ENCODE assay signal across 18 cellular contexts in genomic region chr22:21991774-21992173, GRCh38. TPM values are rescaled to one million over a fixed set of nuclear protein-coding genes. Genes with fewer than 3 reads are reported as not detected.
DNase-seq lines count a peak whose midpoint lies in the region; ATAC-seq and TF ChIP-seq lines count a peak whose summit lies in the region.
"Had no signal": no experiment of that assay in that cellular context is flagged by ENCODE, and none has a peak within 500 bp of the region (broad histone marks: within the 10 kb centered on the region; RNA-seq: fewer than 3 reads in every experiment).

No MANE protein-coding gene starts in this region.

- DNase-seq in GM10248 (ENCODE audit: extremely low spot score) (peak; percentile 6), H7 (peak; percentile 11), neuronal stem cell (ENCODE audit: low spot score) (no peak), NCI-H510A (lab: John Stamatoyannopoulos, UW) (no peak)
- DNase-seq: CD4-positive, alpha-beta T cell; CD8-positive, alpha-beta memory T cell; DMS 273 treated with DMSO at 0.1 percent for 48 hours; DMS79; EL; GDM1; GM23248; H9 had no signal

- no peak overlapping the region for H3K4me2 ChIP-seq in neuronal stem cell (ENCODE audit: insufficient read depth, low read length, poor library complexity, severe bottlenecking)
- H3K4me2 ChIP-seq: BLaER1 had no signal

- H3K4me1 ChIP-seq in neuronal stem cell (ENCODE audit: control insufficient read depth in 2 of 2, insufficient read depth in 1 of 2, low read depth in 1 of 2, low read length in 2 of 2) = no peaks in the 10 kb centered on the region
- H3K4me1 ChIP-seq: BLaER1 had no signal

- no peaks in the 10 kb centered on the region for H3K27me3 Mint-ChIP-seq in stimulated activated memory B cell treated with anti-CD40 and anti-IgM and Interleukin-4, amounts not matched to agents 10 μg/mL and 1 μg/mL and 100 μg/mL, for 72 hours
- H3K27me3 Mint-ChIP-seq: B cell had no signal

- no peak overlapping the region for H4K8ac ChIP-seq in neuronal stem cell (ENCODE audit: low read depth, low read length)

- POLR2A ChIA-PET in GM10248 (lab: Yijun Ruan, JAX) = no interaction called here

- peaks cover 0 to 1% of the 10 kb centered on the region in 2 donors for H3K9me3 ChIP-seq in neuronal stem cell (replicated peaks in 1 of 2; ENCODE audit: control insufficient read depth in 2 of 2, insufficient read depth in 1 of 2, low read depth in 1 of 2, low read length in 2 of 2)
- H3K9me3 ChIP-seq: BLaER1 had no signal

- no peak overlapping the region for H2BK12ac ChIP-seq in neuronal stem cell (ENCODE audit: low read length)

- no peaks in the 10 kb centered on the region for H3K36me3 ChIP-seq in H7 (replicated peaks; ENCODE audit: control insufficient read depth, insufficient read depth, low read length)
- no peaks in the 10 kb centered on the region for H3K36me3 ChIP-seq in neuronal stem cell (replicated peaks in 1 of 2; ENCODE audit: control insufficient read depth in 2 of 2, insufficient read depth in 2 of 2, low read length in 2 of 2)
- H3K36me3 ChIP-seq: BLaER1 had no signal

- H3K9ac ChIP-seq in neuronal stem cell (ENCODE audit: low read depth, low read length, poor library complexity) = no peak overlapping the region
- H3K9ac ChIP-seq: BLaER1, GM23248 had no signal

- H3K18ac ChIP-seq in neuronal stem cell (ENCODE audit: low read length) = no peak overlapping the region

- H3K27ac ChIP-seq in neuronal stem cell (replicated peaks; ENCODE audit: low read length) = no peak overlapping the region
- H3K27ac ChIP-seq: BLaER1, C4-2B, GM23248 had no signal

- H2AFZ ChIP-seq in neuronal stem cell (ENCODE audit: low read length) = no peak overlapping the region

- WGBS in neuronal stem cell (ENCODE audit: extremely low coverage in 2 of 2, insufficient read length in 2 of 2, insufficient replicate concordance in 1 of 2), 2 donors = no CpG with 5 or more reads among the region's 5 CpGs

- no peaks in the 10 kb centered on the region for H3K79me1 ChIP-seq in neuronal stem cell (ENCODE audit: low read depth, low read length)

- peaks cover 12% of the 10 kb centered on the region for H3K36me3 Mint-ChIP-seq in stimulated activated memory B cell treated with anti-CD40 and anti-IgM and Interleukin-4, amounts not matched to agents 10 μg/mL and 1 μg/mL and 100 μg/mL, for 72 hours
- H3K36me3 Mint-ChIP-seq: CD8-positive, alpha-beta memory T cell had no signal

- H3K4me1 Mint-ChIP-seq in stimulated activated memory B cell treated with anti-CD40 and anti-IgM and Interleukin-4, amounts not matched to agents 10 μg/mL and 1 μg/mL and 100 μg/mL, for 72 hours = no peaks in the 10 kb centered on the region
- H3K4me1 Mint-ChIP-seq: B cell; CD8-positive, alpha-beta memory T cell; H9 had no signal

- H3K14ac ChIP-seq in neuronal stem cell (ENCODE audit: low read length) = no peak overlapping the region

- TF ChIP-seq CTCF in GM10248 (IDR thresholded peaks at IDR 0.05; ENCODE audit: control extremely low read depth, extremely low read depth, low read depth, missing control alignments) = no peak

- H3K23ac ChIP-seq in neuronal stem cell (ENCODE audit: low read depth, low read length, poor library complexity) = peak overlapping the region; percentile 76

- H3K4me3 ChIP-seq in H7 (ENCODE audit: insufficient read depth, low read depth, low read length) = no peak overlapping the region
- H3K4me3 ChIP-seq in neuronal stem cell (ENCODE audit: low read length in 2 of 2) = no peak overlapping the region
- H3K4me3 ChIP-seq: BLaER1, GM23248 had no signal

- H2BK15ac ChIP-seq in neuronal stem cell (ENCODE audit: low read length) = no peak overlapping the region

- CTCF ChIA-PET in GM10248 (lab: Yijun Ruan, JAX) = interaction anchor here (1.1 to 1.5 kb wide), 2 partner anchors 10 to 32 kb away, joined by 3 read pairs; no protein-coding TSS in a partner anchor

- no peak overlapping the region for H3K27ac Mint-ChIP-seq in stimulated activated memory B cell treated with anti-CD40 and anti-IgM and Interleukin-4, amounts not matched to agents 10 μg/mL and 1 μg/mL and 100 μg/mL, for 72 hours
- H3K27ac Mint-ChIP-seq: B cell; CD4-positive, alpha-beta T cell; H9 had no signal

- H4K91ac ChIP-seq in neuronal stem cell (ENCODE audit: low read depth, low read length, poor library complexity) = no peak overlapping the region

- no peak for ATAC-seq in stimulated activated memory B cell treated with anti-CD40 and anti-IgM and Interleukin-4, amounts not matched to agents 10 μg/mL and 1 μg/mL and 100 μg/mL, for 72 hours
- no peak for ATAC-seq in GM19035 (IDR thresholded peaks at IDR 0.05; ENCODE audit: unreplicated experiment)
- ATAC-seq: HCT116 had no signal

- H3K9me3 Mint-ChIP-seq in stimulated activated memory B cell treated with anti-CD40 and anti-IgM and Interleukin-4, amounts not matched to agents 10 μg/mL and 1 μg/mL and 100 μg/mL, for 72 hours = no peaks in the 10 kb centered on the region
- H3K9me3 Mint-ChIP-seq: CD4-positive, alpha-beta T cell; CD8-positive, alpha-beta memory T cell; H9 had no signal

- no peak overlapping the region for H3K4ac ChIP-seq in neuronal stem cell (ENCODE audit: low read length)

- peaks cover 93% of the 10 kb centered on the region for H3K27me3 ChIP-seq in H7 (ENCODE audit: control insufficient read depth, insufficient read depth, low read length)
- H3K27me3 ChIP-seq in neuronal stem cell (ENCODE audit: control insufficient read depth in 3 of 3, insufficient read depth in 3 of 3, low read depth in 1 of 3, low read length in 3 of 3) = peaks cover 0 to 74% (median 14%) of the 10 kb centered on the region in 3 experiments
- H3K27me3 ChIP-seq: BLaER1 had no signal

- no peak overlapping the region for H3K4me3 Mint-ChIP-seq in stimulated activated memory B cell treated with anti-CD40 and anti-IgM and Interleukin-4, amounts not matched to agents 10 μg/mL and 1 μg/mL and 100 μg/mL, for 72 hours
- H3K4me3 Mint-ChIP-seq: B cell; CD4-positive, alpha-beta T cell; CD8-positive, alpha-beta memory T cell; H9 had no signal

- H2BK5ac ChIP-seq in neuronal stem cell (ENCODE audit: low read length) = no peak overlapping the region

- no peak overlapping the region for H2BK120ac ChIP-seq in neuronal stem cell (ENCODE audit: low read depth, low read length)

- H2AK5ac ChIP-seq in neuronal stem cell (ENCODE audit: low read depth, low read length) = no peak overlapping the region

RNA-seq across cellular contexts. Expression of gene TOP3B, which starts 9.2 kb away (rescaled TPM):
- 53.8 and 76.2 TPM in 2 replicates for total RNA-seq in H7 (2014; rRNA removed; shearing (Covaris generic))
- polyA plus RNA-seq in neuronal stem cell (2013, experiment 1 of 2) = 25.4 TPM
- polyA plus RNA-seq in neuronal stem cell (2013, experiment 2 of 2) = 27.0 TPM

RNA-seq across cellular contexts. Expression of gene PPM1F, which starts 39.1 kb away (rescaled TPM):
- total RNA-seq in H7 (2014; rRNA removed; shearing (Covaris generic)) = 19.7 and 34.8 TPM in 2 replicates
- polyA plus RNA-seq in neuronal stem cell (2013, experiment 1 of 2) = 17.8 TPM
- polyA plus RNA-seq in neuronal stem cell (2013, experiment 2 of 2) = 16.6 TPM

Comparison
In these comparisons a context has a peak if more than half of its experiments do, and no peak if none do; other contexts are left out.
1. DNase-seq: peak in GM10248 (single experiment) and H7 (single experiment); none in neuronal stem cell (single experiment) and NCI-H510A (single experiment).